In the genomic region with DNA sequence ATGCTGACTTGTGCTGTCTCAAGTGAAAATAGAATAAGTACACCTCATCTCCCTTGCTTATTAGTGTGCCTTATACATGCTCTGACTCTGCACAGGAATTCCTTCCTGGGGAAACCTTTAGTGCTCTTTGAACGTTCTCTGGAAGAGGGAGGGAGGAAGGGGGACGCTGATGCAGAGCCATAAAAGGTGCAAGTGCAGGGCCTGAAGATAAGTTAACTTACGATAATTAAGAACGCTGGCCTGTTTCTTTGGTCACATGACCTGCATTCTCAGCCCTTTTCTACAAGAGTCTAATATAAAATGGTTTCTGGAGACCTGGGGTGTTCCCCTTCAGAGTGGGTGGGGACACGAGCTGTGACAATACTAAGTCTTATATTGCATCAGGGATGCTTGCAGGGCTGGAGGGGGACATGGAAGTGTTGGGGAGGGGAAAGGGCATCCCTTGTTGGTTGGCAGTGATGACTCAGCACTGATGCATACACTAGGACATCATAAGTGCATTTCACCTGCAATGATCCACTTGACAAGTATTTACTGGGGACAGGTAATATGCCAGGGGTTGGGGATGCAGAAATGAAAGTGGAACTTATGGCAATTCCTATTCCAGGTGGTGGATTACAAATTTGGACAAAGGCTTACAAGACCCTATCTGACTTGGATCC, we compare ENCODE assay signal across 1 cellular context.
A peak's percentile ranks its signal among the peaks of the same experiment; 100 is the strongest.
TF ChIP-seq lines count a peak whose summit lies in the region.

No MANE protein-coding gene starts in this region.

TF ChIP-seq in K562, 482 proteins besides CTCF, POLR2A, EP300 and RAD21 (continued from another document):
- TF ChIP-seq ZNF316 (IDR thresholded peaks at IDR 0.05) (0 out of 2 replicates have a peak, but pooled peaks have one; percentile 55), CEBPG (CRISPR knock-in tag; IDR thresholded peaks at IDR 0.05) (peak; percentile 40; the same call in 1 of the 2 replicates), CEBPG (tag; conservative IDR thresholded peaks at IDR 0.05 in 1 of 2, IDR thresholded peaks at IDR 0.05 in 1 of 2) (peak in 1 of 2 experiments; percentile 44; a peak in 1 of 4 replicates), ESRRA (IDR thresholded peaks at IDR 0.05; ENCODE audit: borderline replicate concordance, low read depth) (no peak), TEAD4 (IDR thresholded peaks at IDR 0.05; ENCODE audit: low read length) (no peak), TEAD4 (CRISPR knock-in tag; IDR thresholded peaks at IDR 0.05; ENCODE audit: borderline replicate concordance) (no peak), NELFE (IDR thresholded peaks at IDR 0.05; ENCODE audit: insufficient read depth, insufficient read length) (no peak), NFE2 (IDR thresholded peaks at IDR 0.05; ENCODE audit: low read depth) (peak; percentile 49; the same call in 1 of the 2 replicates), MAFK (IDR thresholded peaks at IDR 0.05; ENCODE audit: low read length) (0 out of 2 replicates have a peak, but pooled peaks have one; percentile 19), ZNF23 (CRISPR knock-in tag; IDR thresholded peaks at IDR 0.05) (no peak), C11orf30 (IDR thresholded peaks at IDR 0.05; ENCODE audit: low read depth) (peak; percentile 72; the same call in 1 of the 2 replicates), JUND (IDR thresholded peaks at IDR 0.05; ENCODE audit: borderline replicate concordance, low read depth, low read length) (no peak), JUND (tag; IDR thresholded peaks at IDR 0.05; ENCODE audit: borderline replicate concordance, low read depth, low read length) (peak; percentile 16; the same call in 1 of the 3 replicates), IRF1 (CRISPR knock-in tag; IDR thresholded peaks at IDR 0.05; ENCODE audit: borderline replicate concordance) (no peak), SIX5 (IDR thresholded peaks at IDR 0.05; ENCODE audit: borderline replicate concordance in 1 of 2, insufficient read depth in 1 of 2, low read depth in 1 of 2, low read length in 2 of 2) (no peak), ZNF175 (CRISPR knock-in tag; IDR thresholded peaks at IDR 0.05; ENCODE audit: low read depth) (peak; percentile 29; the same call in 1 of the 2 replicates), MAFF (IDR thresholded peaks at IDR 0.05; ENCODE audit: low read length) (0 out of 2 replicates have a peak, but pooled peaks have one; percentile 28), CXXC5 (CRISPR knock-in tag; IDR thresholded peaks at IDR 0.05) (no peak), DLX4 (CRISPR knock-in tag; IDR thresholded peaks at IDR 0.05) (no peak), BCL6 (CRISPR knock-in tag; IDR thresholded peaks at IDR 0.05) (0 out of 2 replicates have a peak, but pooled peaks have one; percentile 25), JUNB (CRISPR knock-in tag; conservative IDR thresholded peaks at IDR 0.05) (no peak), MAFG (tag; conservative IDR thresholded peaks at IDR 0.05) (peak; percentile 80), CTBP1 (IDR thresholded peaks at IDR 0.05; ENCODE audit: borderline replicate concordance) (0 out of 2 replicates have a peak, but pooled peaks have one; percentile 20), ZKSCAN8 (CRISPR knock-in tag; IDR thresholded peaks at IDR 0.05) (peak; percentile 92), TOE1 (IDR thresholded peaks at IDR 0.05; ENCODE audit: borderline replicate concordance) (peak; percentile 78; the same call in 1 of the 2 replicates), TOE1 (CRISPR knock-in tag; IDR thresholded peaks at IDR 0.05; ENCODE audit: borderline replicate concordance, low read depth) (no peak), VEZF1 (CRISPR knock-in tag; IDR thresholded peaks at IDR 0.05) (peak; percentile 61), POU5F1 (IDR thresholded peaks at IDR 0.05; ENCODE audit: borderline replicate concordance, low read depth, low read length, partially characterized antibody) (no peak), ATF4 (CRISPR knock-in tag; IDR thresholded peaks at IDR 0.05) (peak; percentile 45; the same call in 1 of the 2 replicates)
- TF ChIP-seq, protein P1, sequence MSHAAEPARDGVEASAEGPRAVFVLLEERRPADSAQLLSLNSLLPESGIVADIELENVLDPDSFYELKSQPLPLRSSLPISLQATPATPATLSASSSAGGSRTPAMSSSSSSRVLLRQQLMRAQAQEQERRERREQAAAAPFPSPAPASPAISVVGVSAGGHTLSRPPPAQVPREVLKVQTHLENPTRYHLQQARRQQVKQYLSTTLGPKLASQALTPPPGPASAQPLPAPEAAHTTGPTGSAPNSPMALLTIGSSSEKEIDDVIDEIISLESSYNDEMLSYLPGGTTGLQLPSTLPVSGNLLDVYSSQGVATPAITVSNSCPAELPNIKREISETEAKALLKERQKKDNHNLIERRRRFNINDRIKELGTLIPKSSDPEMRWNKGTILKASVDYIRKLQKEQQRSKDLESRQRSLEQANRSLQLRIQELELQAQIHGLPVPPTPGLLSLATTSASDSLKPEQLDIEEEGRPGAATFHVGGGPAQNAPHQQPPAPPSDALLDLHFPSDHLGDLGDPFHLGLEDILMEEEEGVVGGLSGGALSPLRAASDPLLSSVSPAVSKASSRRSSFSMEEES (CRISPR knock-in tag; IDR thresholded peaks at IDR 0.05) = peak; percentile 95
- TF ChIP-seq, protein P2, sequence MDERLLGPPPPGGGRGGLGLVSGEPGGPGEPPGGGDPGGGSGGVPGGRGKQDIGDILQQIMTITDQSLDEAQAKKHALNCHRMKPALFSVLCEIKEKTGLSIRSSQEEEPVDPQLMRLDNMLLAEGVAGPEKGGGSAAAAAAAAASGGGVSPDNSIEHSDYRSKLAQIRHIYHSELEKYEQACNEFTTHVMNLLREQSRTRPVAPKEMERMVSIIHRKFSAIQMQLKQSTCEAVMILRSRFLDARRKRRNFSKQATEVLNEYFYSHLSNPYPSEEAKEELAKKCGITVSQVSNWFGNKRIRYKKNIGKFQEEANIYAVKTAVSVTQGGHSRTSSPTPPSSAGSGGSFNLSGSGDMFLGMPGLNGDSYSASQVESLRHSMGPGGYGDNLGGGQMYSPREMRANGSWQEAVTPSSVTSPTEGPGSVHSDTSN (CRISPR knock-in tag; IDR thresholded peaks at IDR 0.05; ENCODE audit: low read depth) = no peak
- TF ChIP-seq, protein P2 (tag; conservative IDR thresholded peaks at IDR 0.05; ENCODE audit: low read depth) = 0 out of 2 replicates have a peak, but pooled peaks have one; percentile 6
- TF ChIP-seq, protein P3, sequence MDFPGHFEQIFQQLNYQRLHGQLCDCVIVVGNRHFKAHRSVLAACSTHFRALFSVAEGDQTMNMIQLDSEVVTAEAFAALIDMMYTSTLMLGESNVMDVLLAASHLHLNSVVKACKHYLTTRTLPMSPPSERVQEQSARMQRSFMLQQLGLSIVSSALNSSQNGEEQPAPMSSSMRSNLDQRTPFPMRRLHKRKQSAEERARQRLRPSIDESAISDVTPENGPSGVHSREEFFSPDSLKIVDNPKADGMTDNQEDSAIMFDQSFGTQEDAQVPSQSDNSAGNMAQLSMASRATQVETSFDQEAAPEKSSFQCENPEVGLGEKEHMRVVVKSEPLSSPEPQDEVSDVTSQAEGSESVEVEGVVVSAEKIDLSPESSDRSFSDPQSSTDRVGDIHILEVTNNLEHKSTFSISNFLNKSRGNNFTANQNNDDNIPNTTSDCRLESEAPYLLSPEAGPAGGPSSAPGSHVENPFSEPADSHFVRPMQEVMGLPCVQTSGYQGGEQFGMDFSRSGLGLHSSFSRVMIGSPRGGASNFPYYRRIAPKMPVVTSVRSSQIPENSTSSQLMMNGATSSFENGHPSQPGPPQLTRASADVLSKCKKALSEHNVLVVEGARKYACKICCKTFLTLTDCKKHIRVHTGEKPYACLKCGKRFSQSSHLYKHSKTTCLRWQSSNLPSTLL (IDR thresholded peaks at IDR 0.05) = no peak
- TF ChIP-seq, protein P4, sequence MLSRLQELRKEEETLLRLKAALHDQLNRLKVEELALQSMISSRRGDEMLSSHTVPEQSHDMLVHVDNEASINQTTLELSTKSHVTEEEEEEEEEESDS (CRISPR knock-in tag; IDR thresholded peaks at IDR 0.05) = no peak
- TF ChIP-seq, protein P5, sequence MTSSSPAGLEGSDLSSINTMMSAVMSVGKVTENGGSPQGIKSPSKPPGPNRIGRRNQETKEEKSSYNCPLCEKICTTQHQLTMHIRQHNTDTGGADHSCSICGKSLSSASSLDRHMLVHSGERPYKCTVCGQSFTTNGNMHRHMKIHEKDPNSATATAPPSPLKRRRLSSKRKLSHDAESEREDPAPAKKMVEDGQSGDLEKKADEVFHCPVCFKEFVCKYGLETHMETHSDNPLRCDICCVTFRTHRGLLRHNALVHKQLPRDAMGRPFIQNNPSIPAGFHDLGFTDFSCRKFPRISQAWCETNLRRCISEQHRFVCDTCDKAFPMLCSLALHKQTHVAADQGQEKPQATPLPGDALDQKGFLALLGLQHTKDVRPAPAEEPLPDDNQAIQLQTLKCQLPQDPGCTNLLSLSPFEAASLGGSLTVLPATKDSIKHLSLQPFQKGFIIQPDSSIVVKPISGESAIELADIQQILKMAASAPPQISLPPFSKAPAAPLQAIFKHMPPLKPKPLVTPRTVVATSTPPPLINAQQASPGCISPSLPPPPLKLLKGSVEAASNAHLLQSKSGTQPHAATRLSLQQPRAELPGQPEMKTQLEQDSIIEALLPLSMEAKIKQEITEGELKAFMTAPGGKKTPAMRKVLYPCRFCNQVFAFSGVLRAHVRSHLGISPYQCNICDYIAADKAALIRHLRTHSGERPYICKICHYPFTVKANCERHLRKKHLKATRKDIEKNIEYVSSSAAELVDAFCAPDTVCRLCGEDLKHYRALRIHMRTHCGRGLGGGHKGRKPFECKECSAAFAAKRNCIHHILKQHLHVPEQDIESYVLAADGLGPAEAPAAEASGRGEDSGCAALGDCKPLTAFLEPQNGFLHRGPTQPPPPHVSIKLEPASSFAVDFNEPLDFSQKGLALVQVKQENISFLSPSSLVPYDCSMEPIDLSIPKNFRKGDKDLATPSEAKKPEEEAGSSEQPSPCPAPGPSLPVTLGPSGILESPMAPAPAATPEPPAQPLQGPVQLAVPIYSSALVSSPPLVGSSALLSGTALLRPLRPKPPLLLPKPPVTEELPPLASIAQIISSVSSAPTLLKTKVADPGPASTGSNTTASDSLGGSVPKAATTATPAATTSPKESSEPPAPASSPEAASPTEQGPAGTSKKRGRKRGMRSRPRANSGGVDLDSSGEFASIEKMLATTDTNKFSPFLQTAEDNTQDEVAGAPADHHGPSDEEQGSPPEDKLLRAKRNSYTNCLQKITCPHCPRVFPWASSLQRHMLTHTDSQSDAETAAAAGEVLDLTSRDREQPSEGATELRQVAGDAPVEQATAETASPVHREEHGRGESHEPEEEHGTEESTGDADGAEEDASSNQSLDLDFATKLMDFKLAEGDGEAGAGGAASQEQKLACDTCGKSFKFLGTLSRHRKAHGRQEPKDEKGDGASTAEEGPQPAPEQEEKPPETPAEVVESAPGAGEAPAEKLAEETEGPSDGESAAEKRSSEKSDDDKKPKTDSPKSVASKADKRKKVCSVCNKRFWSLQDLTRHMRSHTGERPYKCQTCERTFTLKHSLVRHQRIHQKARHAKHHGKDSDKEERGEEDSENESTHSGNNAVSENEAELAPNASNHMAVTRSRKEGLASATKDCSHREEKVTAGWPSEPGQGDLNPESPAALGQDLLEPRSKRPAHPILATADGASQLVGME (CRISPR knock-in tag; IDR thresholded peaks at IDR 0.05) = no peak
